Comparison of ENCODE assay signal across 8 cellular contexts in genomic region chr18:49021433-49022129, GRCh38.
A peak's percentile ranks its signal among the peaks of the same experiment; 100 is the strongest.
DNase-seq lines count a peak whose midpoint lies in the region; ATAC-seq and TF ChIP-seq lines count a peak whose summit lies in the region.

No MANE protein-coding gene starts in this region.

- intact Hi-C loops in uterus (cut with DNase I; ENCODE audit: low total_unique reads): no loop called here

- H3K36me3 Mint-ChIP-seq in activated naive CD8-positive, alpha-beta T cell treated with anti-CD3 and anti-CD28 coated beads, Interleukin-2, amount 50 U/mL, for 24 hours (ENCODE audit: low read depth): no peaks in the 10 kb centered on the region

- H3K9me3 Mint-ChIP-seq in activated naive CD8-positive, alpha-beta T cell treated with anti-CD3 and anti-CD28 coated beads, Interleukin-2, amount 50 U/mL, for 24 hours: no peaks in the 10 kb centered on the region

- POLR2A ChIA-PET in AG04449 (lab: Yijun Ruan, JAX): no interaction called here

- H3K36me3 ChIP-seq in uterus: no peaks in the 10 kb centered on the region

- no peaks in the 10 kb centered on the region for H3K27me3 ChIP-seq in uterus

- H3K27ac Mint-ChIP-seq in activated naive CD8-positive, alpha-beta T cell treated with anti-CD3 and anti-CD28 coated beads, Interleukin-2, amount 50 U/mL, for 24 hours: no peak overlapping the region

- peak in 1 of 2 donors; percentile 29 for TF ChIP-seq POLR2A in uterus (IDR thresholded peaks at IDR 0.05)

- H3K27me3 Mint-ChIP-seq in activated naive CD8-positive, alpha-beta T cell treated with anti-CD3 and anti-CD28 coated beads, Interleukin-2, amount 50 U/mL, for 24 hours: no peaks in the 10 kb centered on the region

- ATAC-seq in GM18511 (IDR thresholded peaks at IDR 0.05; ENCODE audit: unreplicated experiment): peak; percentile 57
- ATAC-seq in activated naive CD8-positive, alpha-beta T cell treated with anti-CD3 and anti-CD28 coated beads, Interleukin-2, amount 50 U/mL, for 24 hours: peak; percentile 67
- ATAC-seq in GM21737 (IDR thresholded peaks at IDR 0.05; ENCODE audit: unreplicated experiment): no peak

- H3K4me3 Mint-ChIP-seq in activated naive CD8-positive, alpha-beta T cell treated with anti-CD3 and anti-CD28 coated beads, Interleukin-2, amount 50 U/mL, for 24 hours: no peak overlapping the region

- no peak overlapping the region for H3K4me3 ChIP-seq in AG04449 (ENCODE audit: low read depth, low read length)
- no peak overlapping the region for H3K4me3 ChIP-seq in uterus

- no peak for DNase-seq in AG04449 (ENCODE audit: low read depth, low spot score)
- peak; percentile 9 for DNase-seq in NCI-H82 treated with DMSO at 0.1 percent for 48 hours (lab: John Stamatoyannopoulos, UW; ENCODE audit: unreplicated experiment)
- peak; percentile 69 for DNase-seq in activated naive CD8-positive, alpha-beta T cell treated with anti-CD3 and anti-CD28 coated beads, Interleukin-2, amount 50 U/mL, for 24 hours
- DNase-seq in iPS-NIHi11 (ENCODE audit: low spot score): peak; percentile 83
- DNase-seq in stimulated activated CD4-positive, alpha-beta T cell treated with anti-CD3 and anti-CD28 coated beads, Interleukin-4, amount 100 ng/mL, for 48 hours (ENCODE audit: low read depth in 2 of 2): peak; percentile 59 to 63
- DNase-seq in uterus: no peak

- no peaks in the 10 kb centered on the region for H3K9me3 ChIP-seq in uterus

- peaks cover 11% of the 10 kb centered on the region for H3K4me1 Mint-ChIP-seq in activated naive CD8-positive, alpha-beta T cell treated with anti-CD3 and anti-CD28 coated beads, Interleukin-2, amount 50 U/mL, for 24 hours

- TF ChIP-seq CTCF in AG04449 (IDR thresholded peaks at IDR 0.05; ENCODE audit: insufficient read depth, low read length, missing control alignments) (peak; percentile 50), uterus (IDR thresholded peaks at IDR 0.05) (peak in 1 of 4 experiments; percentile 19)

- CTCF ChIA-PET in AG04449 (lab: Yijun Ruan, JAX): interaction anchor here (1.0 to 2.5 kb wide), 6 partner anchors 11 to 217 kb away, joined by 3 to 12 read pairs (median 7); no protein-coding TSS in a partner anchor

- no peak overlapping the region for H3K27ac ChIP-seq in uterus

- peaks cover 0 to 4% of the 10 kb centered on the region in 2 donors for H3K4me1 ChIP-seq in uterus

Comparison
In these comparisons a context has a peak if more than half of its experiments do, and no peak if none do; other contexts are left out.
1. DNase-seq: peak in NCI-H82 treated with DMSO at 0.1 percent for 48 hours (single experiment), activated naive CD8-positive, alpha-beta T cell treated with anti-CD3 and anti-CD28 coated beads, Interleukin-2, amount 50 U/mL, for 24 hours (single experiment), iPS-NIHi11 (single experiment) and stimulated activated CD4-positive, alpha-beta T cell treated with anti-CD3 and anti-CD28 coated beads, Interleukin-4, amount 100 ng/mL, for 48 hours (2 of 2); none in AG04449 (single experiment) and uterus (0 of 2).